26 cellular contexts compared by ENCODE assay signal in genomic region chr1:70403759-70404158, GRCh38.
"Had no signal": no experiment of that assay in that cellular context is flagged by ENCODE, and none has a peak within 500 bp of the region (broad histone marks: within the 10 kb centered on the region; RNA-seq: fewer than 3 reads in every experiment).

No MANE protein-coding gene starts in this region.

- DNase-seq: immature natural killer cell; kidney; left colon; left lung; lower lobe of right lung; mammary epithelial cell; mesenchymal stem cell; naive thymus-derived CD8-positive, alpha-beta T cell; ovary; right lobe of liver; stimulated activated CD4-positive, alpha-beta T cell treated with anti-CD3 and anti-CD28 coated beads, Interleukin-1b, Interleukin-23, amount 100 ng/mL, for 48 hours; stimulated activated CD4-positive, alpha-beta T cell treated with anti-CD3 and anti-CD28 coated beads, Interleukin-2, amount 100 ng/mL, for 48 hours; stimulated activated CD4-positive, alpha-beta T cell treated with anti-CD3 and anti-CD28 coated beads, Interleukin-4, amount 100 ng/mL, for 4 hours; stimulated activated CD8-positive, alpha-beta memory T cell treated with anti-CD3 and anti-CD28 coated beads, Interleukin-4, amount 100 ng/mL, for 48 hours; stimulated activated naive CD4-positive, alpha-beta T cell treated with Interleukin-2 at 50 U/mL for 16 hours; stimulated activated naive CD8-positive, alpha-beta T cell treated with anti-CD3 and anti-CD28 coated beads, Interleukin-15, amount 100 ng/mL, for 72 hours; substantia nigra; uterus had no signal

- H3K4me1 ChIP-seq: left lung, lower lobe of right lung, right atrium auricular region, tibial nerve, uterus had no signal

- H3K4me3 Mint-ChIP-seq: immature natural killer cell; naive thymus-derived CD8-positive, alpha-beta T cell; nephron; stimulated activated memory B cell treated with anti-CD40 and anti-IgM and Interleukin-4, amounts not matched to agents 10 μg/mL and 1 μg/mL and 100 μg/mL, for 72 hours; stimulated activated naive CD8-positive, alpha-beta T cell treated with anti-CD3 and anti-CD28 coated beads, Interleukin-15, amount 100 ng/mL, for 72 hours; type B pancreatic cell had no signal

- H3K27ac ChIP-seq: left lung, lower lobe of right lung, ovary, right atrium auricular region, right lobe of liver, tibial nerve, uterus had no signal

- H3K4me2 ChIP-seq: smooth muscle cell had no signal

- H3K27me3 ChIP-seq: left lung, ovary, right atrium auricular region, right lobe of liver, tibial nerve, uterus had no signal

- H3K9me3 ChIP-seq: left lung, lower lobe of right lung, ovary, right atrium auricular region, right lobe of liver, tibial nerve, uterus had no signal

- H3K27me3 Mint-ChIP-seq: stimulated activated memory B cell treated with anti-CD40 and anti-IgM and Interleukin-4, amounts not matched to agents 10 μg/mL and 1 μg/mL and 100 μg/mL, for 72 hours; type B pancreatic cell had no signal

- ATAC-seq: left colon; left lung; lower lobe of right lung; naive thymus-derived CD8-positive, alpha-beta T cell; right lobe of liver; stimulated activated memory B cell treated with anti-CD40 and anti-IgM and Interleukin-4, amounts not matched to agents 10 μg/mL and 1 μg/mL and 100 μg/mL, for 72 hours; stimulated activated naive CD8-positive, alpha-beta T cell treated with anti-CD3 and anti-CD28 coated beads, Interleukin-15, amount 100 ng/mL, for 72 hours had no signal

- H3K36me3 ChIP-seq: left lung, lower lobe of right lung, ovary, right atrium auricular region, right lobe of liver, tibial nerve, uterus had no signal

- H3K36me3 Mint-ChIP-seq: immature natural killer cell; naive thymus-derived CD8-positive, alpha-beta T cell; stimulated activated memory B cell treated with anti-CD40 and anti-IgM and Interleukin-4, amounts not matched to agents 10 μg/mL and 1 μg/mL and 100 μg/mL, for 72 hours; type B pancreatic cell had no signal

- FAIRE-seq: islet of Langerhans, kidney had no signal

- H3K4me3 ChIP-seq: left lung, lower lobe of right lung, ovary, right atrium auricular region, right lobe of liver, smooth muscle cell, tibial nerve, uterus had no signal

- H3K4me1 Mint-ChIP-seq: immature natural killer cell; naive thymus-derived CD8-positive, alpha-beta T cell; nephron; stimulated activated memory B cell treated with anti-CD40 and anti-IgM and Interleukin-4, amounts not matched to agents 10 μg/mL and 1 μg/mL and 100 μg/mL, for 72 hours; stimulated activated naive CD8-positive, alpha-beta T cell treated with anti-CD3 and anti-CD28 coated beads, Interleukin-15, amount 100 ng/mL, for 72 hours had no signal

- H3K9me3 Mint-ChIP-seq: immature natural killer cell; naive thymus-derived CD8-positive, alpha-beta T cell; nephron; stimulated activated memory B cell treated with anti-CD40 and anti-IgM and Interleukin-4, amounts not matched to agents 10 μg/mL and 1 μg/mL and 100 μg/mL, for 72 hours; stimulated activated naive CD8-positive, alpha-beta T cell treated with anti-CD3 and anti-CD28 coated beads, Interleukin-15, amount 100 ng/mL, for 72 hours; type B pancreatic cell had no signal

- H3K27ac Mint-ChIP-seq: immature natural killer cell; naive thymus-derived CD8-positive, alpha-beta T cell; nephron; progenitor cell of endocrine pancreas; stimulated activated memory B cell treated with anti-CD40 and anti-IgM and Interleukin-4, amounts not matched to agents 10 μg/mL and 1 μg/mL and 100 μg/mL, for 72 hours; stimulated activated naive CD8-positive, alpha-beta T cell treated with anti-CD3 and anti-CD28 coated beads, Interleukin-15, amount 100 ng/mL, for 72 hours; type B pancreatic cell had no signal
